In the genomic region with DNA sequence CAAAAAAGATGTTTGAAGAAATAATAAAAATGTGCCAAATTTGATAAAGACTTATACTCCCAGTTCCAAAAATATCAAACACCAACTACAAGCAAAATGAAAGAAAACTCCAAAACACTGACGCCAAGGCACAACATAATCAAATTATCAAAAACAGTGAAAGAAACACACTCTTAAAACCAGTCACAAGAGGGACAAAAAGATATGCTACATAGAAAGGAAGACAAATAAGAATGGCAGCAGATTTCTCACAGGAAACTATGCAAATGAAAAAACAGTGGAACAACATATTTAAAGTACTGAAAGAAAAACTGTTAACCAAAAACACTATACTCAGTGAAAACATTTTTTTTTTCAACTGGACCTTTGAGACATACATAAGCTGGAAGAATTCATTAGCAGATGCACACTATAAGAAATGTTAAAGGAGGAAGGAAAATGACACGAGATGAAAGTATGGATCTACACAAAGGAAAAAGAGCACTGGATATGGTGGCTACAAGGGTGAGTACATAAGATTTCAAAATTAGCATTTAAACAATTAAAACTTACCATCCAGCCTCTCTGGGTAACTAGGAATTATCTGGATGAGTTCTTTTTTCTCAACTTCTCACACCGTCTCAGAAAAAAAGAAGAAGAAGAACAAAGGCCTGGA, we compare ENCODE assay signal across 15 cellular contexts.
A peak's percentile ranks its signal among the peaks of the same experiment; 100 is the strongest.
DNase-seq lines count a peak whose midpoint lies in the region; ATAC-seq and TF ChIP-seq lines count a peak whose summit lies in the region.
"Had no signal": no experiment of that assay in that cellular context is flagged by ENCODE, and none has a peak within 500 bp of the region (broad histone marks: within the 10 kb centered on the region; RNA-seq: fewer than 3 reads in every experiment).

No MANE protein-coding gene starts in this region.

- H3K27ac Mint-ChIP-seq in activated CD4-positive, alpha-beta T cell treated with anti-CD3 and anti-CD28 coated beads, Interleukin-2, amount 10 ng/mL, durations not matched to agents 24 days and 14 days, result peak overlapping the region; percentile 17
- H3K27ac Mint-ChIP-seq: immature natural killer cell; naive thymus-derived CD8-positive, alpha-beta T cell had no signal

- H3K9me3 Mint-ChIP-seq in activated CD4-positive, alpha-beta T cell treated with anti-CD3 and anti-CD28 coated beads, Interleukin-2, amount 10 ng/mL, durations not matched to agents 24 days and 14 days, result peaks cover 18% of the 10 kb centered on the region

- intact Hi-C loops in activated CD4-positive, alpha-beta T cell treated with anti-CD3 and anti-CD28 coated beads, Interleukin-2, amount 10 ng/mL, durations not matched to agents 24 days and 14 days (cut with micrococcal nuclease), result no loop called here
- intact Hi-C loops in Right ventricle myocardium superior (cut with DNase I), result no loop called here

- in situ Hi-C loops in astrocyte of the spinal cord (cut with HindIII; ENCODE audit: low sequenced_read_pairs), result no loop called here

- no peaks in the 10 kb centered on the region for H3K4me1 Mint-ChIP-seq in activated CD4-positive, alpha-beta T cell treated with anti-CD3 and anti-CD28 coated beads, Interleukin-2, amount 10 ng/mL, durations not matched to agents 24 days and 14 days
- H3K4me1 Mint-ChIP-seq: immature natural killer cell; naive thymus-derived CD8-positive, alpha-beta T cell had no signal

- peaks cover 49% of the 10 kb centered on the region for H3K36me3 Mint-ChIP-seq in activated CD4-positive, alpha-beta T cell treated with anti-CD3 and anti-CD28 coated beads, Interleukin-2, amount 10 ng/mL, durations not matched to agents 24 days and 14 days (ENCODE audit: low read depth)

- ATAC-seq in Right ventricle myocardium superior (ENCODE audit: poor library complexity) (no peak), GM18870 (IDR thresholded peaks at IDR 0.05; ENCODE audit: unreplicated experiment) (no peak), GM19455 (IDR thresholded peaks at IDR 0.05; ENCODE audit: unreplicated experiment) (no peak)
- ATAC-seq: naive thymus-derived CD8-positive, alpha-beta T cell; sciatic nerve had no signal

- H3K4me3 ChIP-seq in astrocyte of the spinal cord (ENCODE audit: low read depth, low read length), result no peak overlapping the region
- H3K4me3 ChIP-seq: ascending aorta, testis had no signal

- H3K27me3 Mint-ChIP-seq in activated CD4-positive, alpha-beta T cell treated with anti-CD3 and anti-CD28 coated beads, Interleukin-2, amount 10 ng/mL, durations not matched to agents 24 days and 14 days, result no peaks in the 10 kb centered on the region
- H3K27me3 Mint-ChIP-seq: naive thymus-derived CD8-positive, alpha-beta T cell had no signal

- TF ChIP-seq CTCF in astrocyte of the spinal cord (IDR thresholded peaks at IDR 0.05; ENCODE audit: low read depth, low read length), result no peak

- H3K4me3 Mint-ChIP-seq in activated CD4-positive, alpha-beta T cell treated with anti-CD3 and anti-CD28 coated beads, Interleukin-2, amount 10 ng/mL, durations not matched to agents 24 days and 14 days, result no peak overlapping the region
- H3K4me3 Mint-ChIP-seq: immature natural killer cell; naive thymus-derived CD8-positive, alpha-beta T cell had no signal

- peak; percentile 11 for DNase-seq in activated CD4-positive, alpha-beta T cell treated with anti-CD3 and anti-CD28 coated beads, Interleukin-2, amount 10 ng/mL, durations not matched to agents 24 days and 14 days
- DNase-seq in activated CD4-positive, alpha-beta T cell treated with anti-CD3 and anti-CD28 coated beads, Interleukin-2, amount 50 U/mL, for 1 hour, result no peak
- peak; percentile 12 for DNase-seq in NCI-H2196 (lab: John Stamatoyannopoulos, UW; ENCODE audit: unreplicated experiment)
- peak; percentile 38 for DNase-seq in astrocyte of the spinal cord (ENCODE audit: low read depth, low spot score)
- peak; percentile 60 for DNase-seq in renal cortical epithelial cell (ENCODE audit: low read depth)
- no peak for DNase-seq in Right ventricle myocardium superior
- DNase-seq: activated CD8-positive, alpha-beta memory T cell treated with anti-CD3 and anti-CD28 coated beads, Interleukin-2, amount 50 U/mL, for 4 hours; immature natural killer cell; NCI-H187; testis had no signal

Comparison
In these comparisons a context has a peak if more than half of its experiments do, and no peak if none do; other contexts are left out.
1. DNase-seq: peak in activated CD4-positive, alpha-beta T cell treated with anti-CD3 and anti-CD28 coated beads, Interleukin-2, amount 10 ng/mL, durations not matched to agents 24 days and 14 days (single experiment), NCI-H2196 (single experiment), astrocyte of the spinal cord (single experiment) and renal cortical epithelial cell (single experiment); none in activated CD4-positive, alpha-beta T cell treated with anti-CD3 and anti-CD28 coated beads, Interleukin-2, amount 50 U/mL, for 1 hour (single experiment) and Right ventricle myocardium superior (single experiment).